In the genomic region with DNA sequence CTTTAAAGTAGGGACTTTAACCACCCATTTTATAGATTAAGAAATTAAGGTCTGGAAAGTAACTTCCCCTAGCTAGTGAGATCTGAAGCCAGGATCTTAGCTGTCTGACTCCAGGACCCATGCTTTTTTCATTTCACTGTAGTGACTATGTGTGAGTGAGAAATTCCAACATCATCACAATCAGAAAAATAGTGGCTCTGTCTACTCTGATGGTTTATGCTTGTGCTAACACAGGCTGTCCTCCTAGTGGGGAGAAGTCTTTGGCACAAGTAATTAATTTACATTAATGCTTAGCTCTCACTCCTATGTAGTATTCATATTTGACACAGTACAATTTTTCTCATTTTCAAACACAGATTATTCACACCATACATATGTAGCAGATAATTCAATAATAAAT, we compare ENCODE assay signal across 14 cellular contexts.
DNase-seq lines count a peak whose midpoint lies in the region; ATAC-seq, FAIRE-seq and TF ChIP-seq lines count a peak whose summit lies in the region.
"Had no signal": no experiment of that assay in that cellular context is flagged by ENCODE, and none has a peak within 500 bp of the region (broad histone marks: within the 10 kb centered on the region; RNA-seq: fewer than 3 reads in every experiment).

No MANE protein-coding gene starts in this region.

- CTCF ChIA-PET in naive thymus-derived CD4-positive, alpha-beta T cell (lab: Charles Lee) = interaction anchor here (0.9 to 1.6 kb wide), 5 partner anchors 23 to 255 kb away, joined by 3 to 5 read pairs (median 3); no protein-coding TSS in a partner anchor

- H3K27ac ChIP-seq in naive thymus-derived CD4-positive, alpha-beta T cell (ENCODE audit: low read depth, low read length) = peak overlapping the region; percentile 71
- H3K27ac ChIP-seq in pancreas (no peak overlapping the region), adrenal gland (no peak overlapping the region)
- H3K27ac ChIP-seq: epithelial cell of prostate had no signal

- H3K4me3 Mint-ChIP-seq in stimulated activated naive CD8-positive, alpha-beta T cell treated with anti-CD3 and anti-CD28 coated beads, Interleukin-15, Interleukin-2, amounts not matched to agents 100 ng/mL and 50 ng/mL, for 24 hours = no peak overlapping the region
- no peak overlapping the region for H3K4me3 Mint-ChIP-seq in activated naive CD8-positive, alpha-beta T cell treated with anti-CD3 and anti-CD28 coated beads for 36 hours
- peak overlapping the region in 6 of 10 donors; percentile 12 to 71 (median 37) for H3K4me3 Mint-ChIP-seq in naive thymus-derived CD4-positive, alpha-beta T cell

- H3K27me3 Mint-ChIP-seq in stimulated activated naive CD8-positive, alpha-beta T cell treated with anti-CD3 and anti-CD28 coated beads, Interleukin-15, Interleukin-2, amounts not matched to agents 100 ng/mL and 50 ng/mL, for 24 hours = no peaks in the 10 kb centered on the region
- no peaks in the 10 kb centered on the region for H3K27me3 Mint-ChIP-seq in activated naive CD8-positive, alpha-beta T cell treated with anti-CD3 and anti-CD28 coated beads for 36 hours
- H3K27me3 Mint-ChIP-seq in naive thymus-derived CD4-positive, alpha-beta T cell = peaks cover 0 to 2% (median 0%) of the 10 kb centered on the region in 5 donors

- peaks cover 10% of the 10 kb centered on the region for H3K9me3 Mint-ChIP-seq in stimulated activated naive CD8-positive, alpha-beta T cell treated with anti-CD3 and anti-CD28 coated beads, Interleukin-15, Interleukin-2, amounts not matched to agents 100 ng/mL and 50 ng/mL, for 24 hours
- H3K9me3 Mint-ChIP-seq in activated naive CD8-positive, alpha-beta T cell treated with anti-CD3 and anti-CD28 coated beads for 36 hours = peaks cover 16% of the 10 kb centered on the region
- peaks cover 0 to 18% (median 9%) of the 10 kb centered on the region in 11 donors for H3K9me3 Mint-ChIP-seq in naive thymus-derived CD4-positive, alpha-beta T cell

- no peak overlapping the region for H3K4me3 ChIP-seq in naive thymus-derived CD4-positive, alpha-beta T cell (ENCODE audit: low read length)
- H3K4me3 ChIP-seq in pancreas (no peak overlapping the region), adrenal gland (no peak overlapping the region)

- FAIRE-seq in pancreas (lab: Jason Lieb, UNC) = no peak

- POLR2A ChIA-PET in naive thymus-derived CD4-positive, alpha-beta T cell (lab: Charles Lee) = interaction anchor here (0.6 to 1.4 kb wide), 6 partner anchors 19 to 90 kb away, joined by 3 to 4 read pairs (median 3); no protein-coding TSS in a partner anchor

- peaks cover 5% of the 10 kb centered on the region for H3K36me3 Mint-ChIP-seq in stimulated activated naive CD8-positive, alpha-beta T cell treated with anti-CD3 and anti-CD28 coated beads, Interleukin-15, Interleukin-2, amounts not matched to agents 100 ng/mL and 50 ng/mL, for 24 hours (ENCODE audit: low read depth)
- peaks cover 18% of the 10 kb centered on the region for H3K36me3 Mint-ChIP-seq in activated naive CD8-positive, alpha-beta T cell treated with anti-CD3 and anti-CD28 coated beads for 36 hours
- peaks cover 10 to 27% (median 11%) of the 10 kb centered on the region in 5 donors for H3K36me3 Mint-ChIP-seq in naive thymus-derived CD4-positive, alpha-beta T cell

- H3K27me3 ChIP-seq in naive thymus-derived CD4-positive, alpha-beta T cell (ENCODE audit: control insufficient read depth in 2 of 2, insufficient read depth in 2 of 2, low read length in 2 of 2) = no peaks in the 10 kb centered on the region
- H3K27me3 ChIP-seq in pancreas = no peaks in the 10 kb centered on the region
- no peaks in the 10 kb centered on the region for H3K27me3 ChIP-seq in adrenal gland

- no peak for ATAC-seq in stimulated activated naive CD8-positive, alpha-beta T cell treated with anti-CD3 and anti-CD28 coated beads, Interleukin-15, Interleukin-2, amounts not matched to agents 100 U/mL and 50 U/mL, for 24 hours
- ATAC-seq in naive thymus-derived CD4-positive, alpha-beta T cell = no peak
- ATAC-seq in pancreas = no peak
- ATAC-seq: Panc1 had no signal

- H3K9me3 ChIP-seq in naive thymus-derived CD4-positive, alpha-beta T cell (ENCODE audit: control insufficient read depth in 2 of 3, low read length in 3 of 3) = no peaks in the 10 kb centered on the region
- H3K9me3 ChIP-seq in pancreas (no peaks in the 10 kb centered on the region), adrenal gland (replicated peaks in 1 of 3) (peaks cover 0 to 6% (median 0%) of the 10 kb centered on the region in 3 donors)

- no peak for DNase-seq in stimulated activated naive CD8-positive, alpha-beta T cell treated with anti-CD3 and anti-CD28 coated beads, Interleukin-15, Interleukin-2, amounts not matched to agents 100 U/mL and 50 U/mL, for 24 hours
- DNase-seq in activated naive CD8-positive, alpha-beta T cell treated with anti-CD3 and anti-CD28 coated beads for 36 hours = no peak
- DNase-seq in naive thymus-derived CD4-positive, alpha-beta T cell = no peak
- DNase-seq in pancreas (no peak), NCI-H2196 (lab: John Stamatoyannopoulos, UW; ENCODE audit: unreplicated experiment) (no peak), Kasumi-1 (lab: John Stamatoyannopoulos, UW) (no peak), adrenal gland (no peak)
- DNase-seq: cerebellar nuclear complex; NCI-H82; stimulated activated CD4-positive, alpha-beta T cell treated with anti-CD3 and anti-CD28 coated beads, Interleukin-12 subunit alpha, Interleukin-12 subunit beta, amount 100 ng/mL, for 4 hours; SW 1271 had no signal

- TF ChIP-seq CTCF in pancreas (IDR thresholded peaks at IDR 0.05) = no peak
- no peak for TF ChIP-seq CTCF in adrenal gland (IDR thresholded peaks at IDR 0.05)

- no peak for TF ChIP-seq POLR2A in adrenal gland (IDR thresholded peaks at IDR 0.05)

- peak overlapping the region; percentile 29 for H3K27ac Mint-ChIP-seq in stimulated activated naive CD8-positive, alpha-beta T cell treated with anti-CD3 and anti-CD28 coated beads, Interleukin-15, Interleukin-2, amounts not matched to agents 100 ng/mL and 50 ng/mL, for 24 hours
- peak overlapping the region; percentile 91 for H3K27ac Mint-ChIP-seq in activated naive CD8-positive, alpha-beta T cell treated with anti-CD3 and anti-CD28 coated beads for 36 hours
- peak overlapping the region; percentile 91 to 99 (median 98) for H3K27ac Mint-ChIP-seq in naive thymus-derived CD4-positive, alpha-beta T cell

- intact Hi-C loops in naive thymus-derived CD4-positive, alpha-beta T cell (cut with micrococcal nuclease) = loop anchor here in 1 of 2 donors (1.0 kb wide), 1 partner anchor 316 kb away; no protein-coding TSS in a partner anchor
- intact Hi-C loops in pancreas (cut with DNase I) = no loop called here
- intact Hi-C loops in adrenal gland (cut with DNase I) = no loop called here

- H3K4me1 ChIP-seq in naive thymus-derived CD4-positive, alpha-beta T cell (ENCODE audit: control insufficient read depth in 2 of 2, insufficient read depth in 2 of 2, low read length in 2 of 2) = peaks cover 41 to 42% of the 10 kb centered on the region in 2 donors
- no peaks in the 10 kb centered on the region for H3K4me1 ChIP-seq in pancreas
- H3K4me1 ChIP-seq in adrenal gland (replicated peaks in 1 of 2) = no peaks in the 10 kb centered on the region

- H3K4me1 Mint-ChIP-seq in stimulated activated naive CD8-positive, alpha-beta T cell treated with anti-CD3 and anti-CD28 coated beads, Interleukin-15, Interleukin-2, amounts not matched to agents 100 ng/mL and 50 ng/mL, for 24 hours (ENCODE audit: low read depth) = peaks cover 43% of the 10 kb centered on the region
- H3K4me1 Mint-ChIP-seq in activated naive CD8-positive, alpha-beta T cell treated with anti-CD3 and anti-CD28 coated beads for 36 hours = peaks cover 41% of the 10 kb centered on the region
- H3K4me1 Mint-ChIP-seq in naive thymus-derived CD4-positive, alpha-beta T cell = peaks cover 29 to 70% (median 64%) of the 10 kb centered on the region in 7 donors

- no peaks in the 10 kb centered on the region for H3K36me3 ChIP-seq in naive thymus-derived CD4-positive, alpha-beta T cell (ENCODE audit: control insufficient read depth in 2 of 3, insufficient read depth in 3 of 3, low read length in 3 of 3)
- H3K36me3 ChIP-seq in pancreas = no peaks in the 10 kb centered on the region
- H3K36me3 ChIP-seq in adrenal gland (replicated peaks in 1 of 2) = no peaks in the 10 kb centered on the region

Comparison
In these comparisons a context has a peak if more than half of its experiments do, and no peak if none do; other contexts are left out.
1. H3K27ac Mint-ChIP-seq: peak in every context shown above with its lines; median percentile 98 in naive thymus-derived CD4-positive, alpha-beta T cell; 91 in activated naive CD8-positive, alpha-beta T cell treated with anti-CD3 and anti-CD28 coated beads for 36 hours; 29 in stimulated activated naive CD8-positive, alpha-beta T cell treated with anti-CD3 and anti-CD28 coated beads, Interleukin-15, Interleukin-2, amounts not matched to agents 100 ng/mL and 50 ng/mL, for 24 hours.
2. H3K4me3 Mint-ChIP-seq: peak in naive thymus-derived CD4-positive, alpha-beta T cell (6 of 10); none in stimulated activated naive CD8-positive, alpha-beta T cell treated with anti-CD3 and anti-CD28 coated beads, Interleukin-15, Interleukin-2, amounts not matched to agents 100 ng/mL and 50 ng/mL, for 24 hours (single experiment) and activated naive CD8-positive, alpha-beta T cell treated with anti-CD3 and anti-CD28 coated beads for 36 hours (single experiment).